ENCODE assay signal across 1 cellular context in the genomic region with DNA sequence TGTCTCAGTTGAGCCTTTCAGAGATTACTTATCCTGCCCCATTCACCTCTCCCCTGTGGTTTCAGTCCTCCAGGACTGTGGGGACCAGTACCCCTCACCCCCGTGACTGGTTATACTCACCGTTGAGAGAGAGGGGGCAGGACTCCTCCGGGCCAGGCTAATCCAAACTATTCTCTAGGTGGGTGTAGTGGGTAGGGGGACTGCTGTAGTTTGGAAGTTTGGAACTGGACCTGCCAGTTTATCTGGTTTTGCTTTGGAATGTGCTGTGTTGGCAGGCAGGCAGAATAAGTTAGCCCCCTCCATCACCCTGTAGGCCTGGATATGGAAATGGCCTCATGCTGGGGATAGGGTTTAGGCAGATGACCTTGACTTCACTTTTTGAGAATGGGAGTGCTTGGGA.
TF ChIP-seq lines count a peak whose summit lies in the region.

No MANE protein-coding gene starts in this region.

TF ChIP-seq in WTC11, 78 proteins besides CTCF, POLR2A, EP300 and RAD21:
- TF ChIP-seq ETV6 (CRISPR knock-in tag; IDR thresholded peaks at IDR 0.05) (peak; percentile 77; the same call in 1 of the 2 replicates), ZNF416 (CRISPR knock-in tag; IDR thresholded peaks at IDR 0.05) (no peak), TEAD1 (CRISPR knock-in tag; IDR thresholded peaks at IDR 0.05) (peak; percentile 94; the same call in 1 of the 2 replicates), ZNF423 (CRISPR knock-in tag; IDR thresholded peaks at IDR 0.05) (peak; percentile 71), FOXK1 (CRISPR knock-in tag; IDR thresholded peaks at IDR 0.05) (peak; percentile 80), ATF3 (CRISPR knock-in tag; conservative IDR thresholded peaks at IDR 0.05) (no peak), ZNF317 (CRISPR knock-in tag; IDR thresholded peaks at IDR 0.05; ENCODE audit: borderline replicate concordance, low read depth) (no peak), CREM (CRISPR knock-in tag; IDR thresholded peaks at IDR 0.05) (0 out of 2 replicates have a peak, but pooled peaks have one; percentile 40), NFE2L1 (CRISPR knock-in tag; IDR thresholded peaks at IDR 0.05) (peak; percentile 60; the same call in 1 of the 2 replicates)
- TF ChIP-seq, protein P1, sequence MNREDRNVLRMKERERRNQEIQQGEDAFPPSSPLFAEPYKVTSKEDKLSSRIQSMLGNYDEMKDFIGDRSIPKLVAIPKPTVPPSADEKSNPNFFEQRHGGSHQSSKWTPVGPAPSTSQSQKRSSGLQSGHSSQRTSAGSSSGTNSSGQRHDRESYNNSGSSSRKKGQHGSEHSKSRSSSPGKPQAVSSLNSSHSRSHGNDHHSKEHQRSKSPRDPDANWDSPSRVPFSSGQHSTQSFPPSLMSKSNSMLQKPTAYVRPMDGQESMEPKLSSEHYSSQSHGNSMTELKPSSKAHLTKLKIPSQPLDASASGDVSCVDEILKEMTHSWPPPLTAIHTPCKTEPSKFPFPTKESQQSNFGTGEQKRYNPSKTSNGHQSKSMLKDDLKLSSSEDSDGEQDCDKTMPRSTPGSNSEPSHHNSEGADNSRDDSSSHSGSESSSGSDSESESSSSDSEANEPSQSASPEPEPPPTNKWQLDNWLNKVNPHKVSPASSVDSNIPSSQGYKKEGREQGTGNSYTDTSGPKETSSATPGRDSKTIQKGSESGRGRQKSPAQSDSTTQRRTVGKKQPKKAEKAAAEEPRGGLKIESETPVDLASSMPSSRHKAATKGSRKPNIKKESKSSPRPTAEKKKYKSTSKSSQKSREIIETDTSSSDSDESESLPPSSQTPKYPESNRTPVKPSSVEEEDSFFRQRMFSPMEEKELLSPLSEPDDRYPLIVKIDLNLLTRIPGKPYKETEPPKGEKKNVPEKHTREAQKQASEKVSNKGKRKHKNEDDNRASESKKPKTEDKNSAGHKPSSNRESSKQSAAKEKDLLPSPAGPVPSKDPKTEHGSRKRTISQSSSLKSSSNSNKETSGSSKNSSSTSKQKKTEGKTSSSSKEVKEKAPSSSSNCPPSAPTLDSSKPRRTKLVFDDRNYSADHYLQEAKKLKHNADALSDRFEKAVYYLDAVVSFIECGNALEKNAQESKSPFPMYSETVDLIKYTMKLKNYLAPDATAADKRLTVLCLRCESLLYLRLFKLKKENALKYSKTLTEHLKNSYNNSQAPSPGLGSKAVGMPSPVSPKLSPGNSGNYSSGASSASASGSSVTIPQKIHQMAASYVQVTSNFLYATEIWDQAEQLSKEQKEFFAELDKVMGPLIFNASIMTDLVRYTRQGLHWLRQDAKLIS (CRISPR knock-in tag; IDR thresholded peaks at IDR 0.05; ENCODE audit: borderline replicate concordance), result no peak
- TF ChIP-seq, protein P2, sequence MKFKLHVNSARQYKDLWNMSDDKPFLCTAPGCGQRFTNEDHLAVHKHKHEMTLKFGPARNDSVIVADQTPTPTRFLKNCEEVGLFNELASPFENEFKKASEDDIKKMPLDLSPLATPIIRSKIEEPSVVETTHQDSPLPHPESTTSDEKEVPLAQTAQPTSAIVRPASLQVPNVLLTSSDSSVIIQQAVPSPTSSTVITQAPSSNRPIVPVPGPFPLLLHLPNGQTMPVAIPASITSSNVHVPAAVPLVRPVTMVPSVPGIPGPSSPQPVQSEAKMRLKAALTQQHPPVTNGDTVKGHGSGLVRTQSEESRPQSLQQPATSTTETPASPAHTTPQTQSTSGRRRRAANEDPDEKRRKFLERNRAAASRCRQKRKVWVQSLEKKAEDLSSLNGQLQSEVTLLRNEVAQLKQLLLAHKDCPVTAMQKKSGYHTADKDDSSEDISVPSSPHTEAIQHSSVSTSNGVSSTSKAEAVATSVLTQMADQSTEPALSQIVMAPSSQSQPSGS (CRISPR knock-in tag; IDR thresholded peaks at IDR 0.05; ENCODE audit: borderline replicate concordance, low read depth), result no peak
TF ChIP-seq in WTC11: peak in this region for 6.
